In genomic region chr13:26185720-26186119, GRCh38 we compare ENCODE assay signal across 8 cellular contexts. TPM values are rescaled to one million over a fixed set of nuclear protein-coding genes. Genes with fewer than 3 reads are reported as not detected.
DNase-seq lines count a peak whose midpoint lies in the region; ATAC-seq and TF ChIP-seq lines count a peak whose summit lies in the region.

No MANE protein-coding gene starts in this region.

- H3K36me3 ChIP-seq in gastroesophageal sphincter (no peaks in the 10 kb centered on the region), sigmoid colon (no peaks in the 10 kb centered on the region)

- TF ChIP-seq EP300 in gastroesophageal sphincter (IDR thresholded peaks at IDR 0.05), result no peak
- TF ChIP-seq EP300 in sigmoid colon (IDR thresholded peaks at IDR 0.05), result no peak

- TF ChIP-seq CTCF in gastroesophageal sphincter (IDR thresholded peaks at IDR 0.05) (no peak), sigmoid colon (IDR thresholded peaks at IDR 0.05) (no peak)

- no peaks in the 10 kb centered on the region for H3K9me3 ChIP-seq in gastroesophageal sphincter
- no peaks in the 10 kb centered on the region for H3K9me3 ChIP-seq in sigmoid colon

- H3K36me3 Mint-ChIP-seq in activated naive CD4-positive, alpha-beta T cell treated with anti-CD3 and anti-CD28 coated beads, Interleukin-2, amount 10 ng/mL, durations not matched to agents 7 days and 5 days, result no peaks in the 10 kb centered on the region

- DNase-seq in activated naive CD4-positive, alpha-beta T cell treated with anti-CD3 and anti-CD28 coated beads, Interleukin-2, amount 10 ng/mL, durations not matched to agents 7 days and 5 days, result no peak
- no peak for DNase-seq in activated naive CD4-positive, alpha-beta T cell treated with Interleukin-2 at 50 U/mL for 16 hours
- DNase-seq in SK-MEL-5 (ENCODE audit: low read depth, low spot score), result peak; percentile 6
- DNase-seq in sigmoid colon, result no peak
- no peak for DNase-seq in NCI-H2081 treated with DMSO at 0.1 percent for 48 hours (lab: John Stamatoyannopoulos, UW)
- DNase-seq in left colon, result no peak
- DNase-seq in cortex of kidney (lab: John Stamatoyannopoulos, UW), result no peak

- H3K27ac Mint-ChIP-seq in activated naive CD4-positive, alpha-beta T cell treated with anti-CD3 and anti-CD28 coated beads, Interleukin-2, amount 10 ng/mL, durations not matched to agents 7 days and 5 days, result peak overlapping the region; percentile 96

- 15 to 71% methylated on average over 5 of the region's 8 CpGs for WGBS in gastroesophageal sphincter (ENCODE audit: low coverage in 1 of 2), 2 donors
- WGBS in sigmoid colon, 2 donors, result 23 to 37% methylated on average over 8 of the region's 8 CpGs

- peaks cover 0 to 22% (median 4%) of the 10 kb centered on the region in 3 donors for H3K4me1 ChIP-seq in gastroesophageal sphincter
- peaks cover 0 to 11% (median 8%) of the 10 kb centered on the region in 4 donors for H3K4me1 ChIP-seq in sigmoid colon

- peak overlapping the region; percentile 62 to 67 for H3K4me3 ChIP-seq in gastroesophageal sphincter
- peak overlapping the region; percentile 43 to 76 (median 60) for H3K4me3 ChIP-seq in sigmoid colon

- CTCF ChIA-PET in activated naive CD4-positive, alpha-beta T cell treated with anti-CD3 and anti-CD28 coated beads, Interleukin-2, amount 10 ng/mL, durations not matched to agents 7 days and 5 days (lab: Charles Lee), result interaction anchor here (0.7 to 6.4 kb wide), 20 partner anchors 15 to 686 kb away, joined by 3 to 124 read pairs (median 5); partner anchors contain the start of gene RNF6

- H3K27me3 ChIP-seq in gastroesophageal sphincter (no peaks in the 10 kb centered on the region), sigmoid colon (no peaks in the 10 kb centered on the region)

- intact Hi-C loops in sigmoid colon (cut with DNase I), result loop anchor here (1.0 to 10.0 kb wide), 5 partner anchors 35 to 513 kb away; partner anchors contain the start of genes CDK8 and WASF3
- intact Hi-C loops in left colon (cut with DNase I, micrococcal nuclease), result no loop called here

- peaks cover 4% of the 10 kb centered on the region for H3K27me3 Mint-ChIP-seq in activated naive CD4-positive, alpha-beta T cell treated with anti-CD3 and anti-CD28 coated beads, Interleukin-2, amount 10 ng/mL, durations not matched to agents 7 days and 5 days

- ATAC-seq in gastroesophageal sphincter (peak; percentile 5), left colon (no peak)

- H3K4me3 Mint-ChIP-seq in activated naive CD4-positive, alpha-beta T cell treated with anti-CD3 and anti-CD28 coated beads, Interleukin-2, amount 10 ng/mL, durations not matched to agents 7 days and 5 days, result peak overlapping the region; percentile 83

- H3K4me1 Mint-ChIP-seq in activated naive CD4-positive, alpha-beta T cell treated with anti-CD3 and anti-CD28 coated beads, Interleukin-2, amount 10 ng/mL, durations not matched to agents 7 days and 5 days, result peaks cover 22% of the 10 kb centered on the region

- H3K9me3 Mint-ChIP-seq in activated naive CD4-positive, alpha-beta T cell treated with anti-CD3 and anti-CD28 coated beads, Interleukin-2, amount 10 ng/mL, durations not matched to agents 7 days and 5 days, result no peaks in the 10 kb centered on the region

- H3K27ac ChIP-seq in gastroesophageal sphincter, result peak overlapping the region; percentile 39 to 86 (median 82)
- peak overlapping the region; percentile 77 to 87 (median 78) for H3K27ac ChIP-seq in sigmoid colon

- in situ Hi-C loops in SK-MEL-5 (cut with HindIII; ENCODE audit: low pct_unique_long_range_greater_than_20kb, low sequenced_read_pairs), result no loop called here

- no peak for TF ChIP-seq POLR2A in gastroesophageal sphincter (IDR thresholded peaks at IDR 0.05)
- no peak for TF ChIP-seq POLR2A in sigmoid colon (IDR thresholded peaks at IDR 0.05)

RNA-seq across cellular contexts. Expression of gene RNF6, which starts 36.4 kb away (rescaled TPM):
- 52.0 and 55.1 TPM in 2 replicates for total RNA-seq in SK-MEL-5 (2014; rRNA removed; shearing (Covaris generic))
- polyA plus RNA-seq in SK-MEL-5 (2015; cell fraction: cytosol; rRNA removed), result 44.3 and 44.7 TPM in 2 replicates
- polyA plus RNA-seq in SK-MEL-5 (2015; cell fraction: nucleus; rRNA removed), result 25.9 and 36.0 TPM in 2 replicates
- 10 to 100 TPM; 18.8 to 29.5 (median 23.2) TPM for total RNA-seq in gastroesophageal sphincter
- total RNA-seq in sigmoid colon, result 10 to 100 TPM; 11.9 to 27.1 (median 22.5) TPM
- polyA plus RNA-seq in sigmoid colon, result 10 to 100 TPM; 17.9 to 35.1 (median 18.6) TPM
- 10 to 100 TPM; 36.6 to 40.6 TPM for total RNA-seq in left colon
